ENCODE assay signal across 9 cellular contexts in genomic region chr21:37370152-37371040, GRCh38. TPM values are rescaled to one million over a fixed set of nuclear protein-coding genes. Genes with fewer than 3 reads are reported as not detected.
DNase-seq lines count a peak whose midpoint lies in the region; ATAC-seq, FAIRE-seq and TF ChIP-seq lines count a peak whose summit lies in the region.
"Had no signal": no experiment of that assay in that cellular context is flagged by ENCODE, and none has a peak within 500 bp of the region (broad histone marks: within the 10 kb centered on the region; RNA-seq: fewer than 3 reads in every experiment).

No MANE protein-coding gene starts in this region.

- H3K27me3 Mint-ChIP-seq in activated naive CD4-positive, alpha-beta T cell treated with anti-CD3 and anti-CD28 coated beads for 36 hours (ENCODE audit: low read depth) = no peaks in the 10 kb centered on the region

- H3K9me3 ChIP-seq in MG63 (no peaks in the 10 kb centered on the region), mammary epithelial cell (replicated peaks; ENCODE audit: insufficient read depth, low read length) (no peaks in the 10 kb centered on the region), neural cell (ENCODE audit: low read length) (no peaks in the 10 kb centered on the region)

- peak overlapping the region; percentile 60 for H3K4me3 ChIP-seq in MG63
- H3K4me3 ChIP-seq in mammary epithelial cell (replicated peaks in 1 of 3; ENCODE audit: insufficient read depth in 1 of 3, low read depth in 2 of 3, low read length in 3 of 3) = peak overlapping the region in 1 of 3 experiments; percentile 61
- H3K4me3 ChIP-seq in neural cell (ENCODE audit: low read length) = peak overlapping the region; percentile 69

- BruUV-seq in mammary epithelial cell (replicated peaks; lab: Mats Ljungman, UMichigan) = no TSS peak

- no peak for TF ChIP-seq RAD21 in neural cell (conservative IDR thresholded peaks at IDR 0.05)

- peaks cover 87% of the 10 kb centered on the region for H3K79me2 ChIP-seq in mammary epithelial cell (ENCODE audit: insufficient read depth, low read length)
- peaks cover 76% of the 10 kb centered on the region for H3K79me2 ChIP-seq in neural cell (replicated peaks; ENCODE audit: insufficient read depth, low read length)

- WGBS in mammary epithelial cell (ENCODE audit: low coverage, missing lambda C conversion rate) = 75% methylated on average over 8 of the region's 8 CpGs

- TF ChIP-seq CTCF in mammary epithelial cell (conservative IDR thresholded peaks at IDR 0.05 in 1 of 2, IDR thresholded peaks at IDR 0.05 in 1 of 2; ENCODE audit: extremely low read depth in 1 of 2, insufficient read depth in 1 of 2, low read depth in 1 of 2, low read length in 2 of 2) = no peak
- no peak for TF ChIP-seq CTCF in neural cell (IDR thresholded peaks at IDR 0.05; ENCODE audit: poor library complexity, severe bottlenecking)
- no peak for TF ChIP-seq CTCF in omental fat pad (IDR thresholded peaks at IDR 0.05)

- H3K36me3 ChIP-seq in MG63 (no peaks in the 10 kb centered on the region; the same call in 1 of the 2 replicates), mammary epithelial cell (ENCODE audit: insufficient read depth, low read length) (no peaks in the 10 kb centered on the region), neural cell (ENCODE audit: insufficient read depth, low read length) (no peaks in the 10 kb centered on the region)

- H3K4me3 Mint-ChIP-seq in activated naive CD4-positive, alpha-beta T cell treated with anti-CD3 and anti-CD28 coated beads for 36 hours = peak overlapping the region; percentile 81

- no peaks in the 10 kb centered on the region for H3K9me3 Mint-ChIP-seq in activated naive CD4-positive, alpha-beta T cell treated with anti-CD3 and anti-CD28 coated beads for 36 hours

- CTCF ChIA-PET in activated naive CD4-positive, alpha-beta T cell treated with anti-CD3 and anti-CD28 coated beads for 36 hours (lab: Charles Lee) = interaction anchor here (0.6 to 1.6 kb wide), 7 partner anchors 9 to 298 kb away, joined by 3 to 5 read pairs (median 3); no protein-coding TSS in a partner anchor
- CTCF ChIA-PET in mammary epithelial cell (lab: Charles Lee; ENCODE audit: low non-redundant PET) = no interaction called here

- no peaks in the 10 kb centered on the region for H3F3A ChIP-seq in neural cell (ENCODE audit: insufficient read depth, low read length, poor library complexity, severe bottlenecking)

- intact Hi-C loops in activated naive CD4-positive, alpha-beta T cell treated with anti-CD3 and anti-CD28 coated beads for 36 hours (cut with micrococcal nuclease) = loop anchor here (1.0 to 10.0 kb wide), 4 partner anchors 38 to 386 kb away; no protein-coding TSS in a partner anchor
- intact Hi-C loops in mammary epithelial cell (cut with micrococcal nuclease) = no loop called here

- H3K36me3 Mint-ChIP-seq in activated naive CD4-positive, alpha-beta T cell treated with anti-CD3 and anti-CD28 coated beads for 36 hours (ENCODE audit: low read depth) = peaks cover 1% of the 10 kb centered on the region

- H3K9me2 ChIP-seq in neural cell (ENCODE audit: insufficient read depth, low read length) = no peaks in the 10 kb centered on the region

- peak overlapping the region; percentile 87 for H3K27ac Mint-ChIP-seq in activated naive CD4-positive, alpha-beta T cell treated with anti-CD3 and anti-CD28 coated beads for 36 hours

- no peaks in the 10 kb centered on the region for H4K20me1 ChIP-seq in mammary epithelial cell (ENCODE audit: insufficient read depth, low read length)
- peaks cover 34% of the 10 kb centered on the region for H4K20me1 ChIP-seq in neural cell (ENCODE audit: insufficient read depth)

- H3K4me2 ChIP-seq in mammary epithelial cell (ENCODE audit: insufficient read depth, low read depth, low read length) (peak overlapping the region; percentile 82), neural cell (ENCODE audit: low read length) (peak overlapping the region; percentile 76)

- H3K4me1 ChIP-seq in mammary epithelial cell (ENCODE audit: insufficient read depth, low read length) = peaks cover 39% of the 10 kb centered on the region

- peaks cover 60% of the 10 kb centered on the region for H3K4me1 Mint-ChIP-seq in activated naive CD4-positive, alpha-beta T cell treated with anti-CD3 and anti-CD28 coated beads for 36 hours (ENCODE audit: low read depth)

- no peak for DNase-seq in activated naive CD4-positive, alpha-beta T cell treated with anti-CD3 and anti-CD28 coated beads for 36 hours
- no peak for DNase-seq in activated naive CD4-positive, alpha-beta T cell treated with Interleukin-2 at 50 U/mL for 16 hours
- DNase-seq in MG63 = no peak
- peak; percentile 67 for DNase-seq in mammary epithelial cell
- no peak for DNase-seq in omental fat pad (ENCODE audit: low spot score)
- no peak for DNase-seq in urothelium cell line (ENCODE audit: low spot score)
- DNase-seq in HT-29 (ENCODE audit: low spot score) = no peak

- no peak for ATAC-seq in omental fat pad (ENCODE audit: low FRiP score)

- H3K27me3 ChIP-seq in MG63 (no peaks in the 10 kb centered on the region), mammary epithelial cell (ENCODE audit: insufficient read depth, low read length) (no peaks in the 10 kb centered on the region), neural cell (ENCODE audit: insufficient read depth, low read depth, low read length) (no peaks in the 10 kb centered on the region)

- in situ Hi-C loops in mammary epithelial cell (cut with MboI; ENCODE audit: low sequenced_read_pairs in 2 of 2) = loop anchor here in 1 of 2 donors (25.0 kb wide), 1 partner anchor 108 kb away; the partner anchor contains the start of gene VPS26C

- dilution Hi-C loops in mammary epithelial cell (cut with HindIII; ENCODE audit: low sequenced_read_pairs) = loop anchor here (5.0 kb wide), 1 partner anchor 113 kb away; no protein-coding TSS in a partner anchor

- H3K9ac ChIP-seq in mammary epithelial cell (ENCODE audit: insufficient read depth, low read length) (no peak overlapping the region), neural cell (ENCODE audit: low read length) (no peak overlapping the region)

- H3K27ac ChIP-seq in mammary epithelial cell (ENCODE audit: insufficient read depth, low read depth, low read length) (peak overlapping the region; percentile 38), neural cell (ENCODE audit: low read length) (no peak overlapping the region)

- TF ChIP-seq EP300 in neural cell (conservative IDR thresholded peaks at IDR 0.05; ENCODE audit: poor library complexity, severe bottlenecking) = no peak

- H2AFZ ChIP-seq in mammary epithelial cell (ENCODE audit: low read depth, low read length) = no peak overlapping the region
- H2AFZ ChIP-seq in neural cell (ENCODE audit: low read depth, low read length) = no peak overlapping the region

- no peak for FAIRE-seq in urothelium cell line (lab: Jason Lieb, UNC)
- FAIRE-seq: endometrium had no signal

TF ChIP-seq in neural cell, 6 proteins besides CTCF, POLR2A, EP300 and RAD21:
- TF ChIP-seq EZH2 (IDR thresholded peaks at IDR 0.05; ENCODE audit: borderline replicate concordance, insufficient read depth, low read length, poor library complexity, severe bottlenecking) (no peak), POLR2AphosphoS5 (IDR thresholded peaks at IDR 0.05) (no peak), SMC3 (conservative IDR thresholded peaks at IDR 0.05; ENCODE audit: poor library complexity) (no peak), MXI1 (conservative IDR thresholded peaks at IDR 0.05; ENCODE audit: poor library complexity, severe bottlenecking) (no peak), TAF1 (IDR thresholded peaks at IDR 0.05; ENCODE audit: low read depth) (no peak), REST (IDR thresholded peaks at IDR 0.05; ENCODE audit: borderline replicate concordance) (no peak)

RNA-seq across cellular contexts. Expression of gene DYRK1A, which starts 3.8 kb away (rescaled TPM):
- 10 to 100 TPM; 49.8 to 51.4 TPM for total RNA-seq in activated naive CD4-positive, alpha-beta T cell treated with anti-CD3 and anti-CD28 coated beads for 36 hours
- 18.2 and 28.2 TPM in 2 replicates for total RNA-seq in MG63 (2014; rRNA removed; shearing (Covaris generic); ENCODE audit: low replicate concordance)
- total RNA-seq in mammary epithelial cell = 10 to 100 TPM; 42.5 to 73.2 TPM
- 34.2 TPM for polyA plus RNA-seq in mammary epithelial cell
- 50.9 TPM for polyA minus RNA-seq in mammary epithelial cell
- 87.7 and 94.8 TPM in 2 replicates for polyA plus RNA-seq in neural cell
- polyA minus RNA-seq in neural cell = 211 and 221 TPM in 2 replicates
- total RNA-seq in omental fat pad = 10 to 100 TPM; 50.7 to 82.3 (median 72.3) TPM
- 33.3 and 35.8 TPM in 2 replicates for total RNA-seq in HT-29 (2014; rRNA removed; shearing (Covaris generic))
